Comparison of ENCODE assay signal across 15 cellular contexts in genomic region chr3:137642305-137642704, GRCh38.
DNase-seq lines count a peak whose midpoint lies in the region; ATAC-seq and TF ChIP-seq lines count a peak whose summit lies in the region.
"Had no signal": no experiment of that assay in that cellular context is flagged by ENCODE, and none has a peak within 500 bp of the region (broad histone marks: within the 10 kb centered on the region; RNA-seq: fewer than 3 reads in every experiment).

No MANE protein-coding gene starts in this region.

- H3K9ac ChIP-seq in iPS-20b (ENCODE audit: low read depth, low read length): no peak overlapping the region
- H3K9ac ChIP-seq: BLaER1 treated with 17β-estradiol and CSF1 and Interleukin-3, amounts not matched to agents 10 nM and 100 nM had no signal

- ATAC-seq in GM23338 (peak; percentile 55), sciatic nerve (no peak), GM18861 (IDR thresholded peaks at IDR 0.05; ENCODE audit: unreplicated experiment) (no peak)
- ATAC-seq: GM12878, K562 had no signal

- H3K9me2 ChIP-seq in GM23338 (ENCODE audit: insufficient read depth): no peaks in the 10 kb centered on the region

- no peaks in the 10 kb centered on the region for H3K36me3 Mint-ChIP-seq in GM23338 (ENCODE audit: low read depth)
- no peaks in the 10 kb centered on the region for H3K36me3 Mint-ChIP-seq in brain
- H3K36me3 Mint-ChIP-seq in progenitor cell of endocrine pancreas (ENCODE audit: insufficient read depth): no peaks in the 10 kb centered on the region
- H3K36me3 Mint-ChIP-seq in Calu3 (ENCODE audit: insufficient read depth, unreplicated experiment): no peaks in the 10 kb centered on the region
- H3K36me3 Mint-ChIP-seq: CD4-positive, CD25-positive, alpha-beta regulatory T cell had no signal

- intact Hi-C loops in sciatic nerve (cut with DNase I) (no loop called here), Calu3 (cut with micrococcal nuclease; ENCODE audit: unreplicated experiment) (no loop called here)

- H3K27me3 ChIP-seq in GM23338 (ENCODE audit: insufficient read depth): no peaks in the 10 kb centered on the region
- H3K27me3 ChIP-seq in iPS-20b (ENCODE audit: insufficient read depth, low read length): peaks cover 36% of the 10 kb centered on the region; the same call in 1 of the 2 replicates
- H3K27me3 ChIP-seq: BLaER1 treated with 17β-estradiol and CSF1 and Interleukin-3, amounts not matched to agents 10 nM and 100 nM had no signal

- H3K9me3 ChIP-seq in iPS-20b (ENCODE audit: insufficient read depth, low read depth, low read length): no peaks in the 10 kb centered on the region
- H3K9me3 ChIP-seq: BLaER1 treated with 17β-estradiol and CSF1 and Interleukin-3, amounts not matched to agents 10 nM and 100 nM had no signal

- DNase-seq in GM23338 (ENCODE audit: low spot score): peak; percentile 24
- DNase-seq in progenitor cell of endocrine pancreas (ENCODE audit: low spot score, unreplicated experiment): no peak
- no peak for DNase-seq in sciatic nerve (ENCODE audit: low spot score)
- DNase-seq in Calu3: no peak
- DNase-seq: 8988T; AML-193; CD4-positive, CD25-positive, alpha-beta regulatory T cell; DMS 273 treated with DMSO at 0.1 percent for 48 hours; H7 had no signal

- H3F3A ChIP-seq in GM23338 (replicated peaks; ENCODE audit: low read depth): no peaks in the 10 kb centered on the region

- H3K79me2 ChIP-seq in GM23338 (replicated peaks; ENCODE audit: insufficient read depth): no peaks in the 10 kb centered on the region

- H4K20me1 ChIP-seq in GM23338 (replicated peaks; ENCODE audit: insufficient read depth): no peaks in the 10 kb centered on the region
- H4K20me1 ChIP-seq: BLaER1 treated with 17β-estradiol and CSF1 and Interleukin-3, amounts not matched to agents 10 nM and 100 nM had no signal

- no TSS peak for BruUV-seq in Calu3 (replicated peaks; lab: Mats Ljungman, UMichigan)

- no peak overlapping the region for H3K27ac ChIP-seq in GM23338 (ENCODE audit: low read depth)
- H3K27ac ChIP-seq in iPS-20b (ENCODE audit: low read length): no peak overlapping the region
- H3K27ac ChIP-seq: BLaER1 treated with 17β-estradiol and CSF1 and Interleukin-3, amounts not matched to agents 10 nM and 100 nM had no signal

- H3K4me3 Mint-ChIP-seq in GM23338 (no peak overlapping the region), brain (peak overlapping the region in 3 of 5 experiments; percentile 15 to 61 (median 39)), progenitor cell of endocrine pancreas (ENCODE audit: low read depth) (peak overlapping the region; percentile 6), Calu3 (ENCODE audit: low read depth, unreplicated experiment) (no peak overlapping the region)
- H3K4me3 Mint-ChIP-seq: CD4-positive, CD25-positive, alpha-beta regulatory T cell had no signal

- CTCF ChIA-PET in Calu3 (lab: Charles Lee): no interaction called here

- H3K27ac Mint-ChIP-seq in GM23338: no peak overlapping the region
- H3K27ac Mint-ChIP-seq in brain: peak overlapping the region in 2 of 5 experiments; percentile 33 to 60
- H3K27ac Mint-ChIP-seq in progenitor cell of endocrine pancreas: no peak overlapping the region
- H3K27ac Mint-ChIP-seq in Calu3 (ENCODE audit: unreplicated experiment): no peak overlapping the region
- H3K27ac Mint-ChIP-seq: CD4-positive, CD25-positive, alpha-beta regulatory T cell had no signal

- H3K4me1 Mint-ChIP-seq in GM23338 (peaks cover 34% of the 10 kb centered on the region), brain (peaks cover 27% of the 10 kb centered on the region), progenitor cell of endocrine pancreas (ENCODE audit: low read depth) (peaks cover 22% of the 10 kb centered on the region), Calu3 (ENCODE audit: low read depth, unreplicated experiment) (no peaks in the 10 kb centered on the region)
- H3K4me1 Mint-ChIP-seq: CD4-positive, CD25-positive, alpha-beta regulatory T cell had no signal

- no peaks in the 10 kb centered on the region for H3K36me3 ChIP-seq in GM23338 (ENCODE audit: insufficient read depth)
- H3K36me3 ChIP-seq in iPS-20b (ENCODE audit: insufficient read depth, low read depth, low read length): no peaks in the 10 kb centered on the region
- H3K36me3 ChIP-seq: BLaER1 treated with 17β-estradiol and CSF1 and Interleukin-3, amounts not matched to agents 10 nM and 100 nM had no signal

- peak overlapping the region; percentile 39 for H3K4me3 ChIP-seq in GM23338
- peak overlapping the region; percentile 48; the same call in 1 of the 2 replicates for H3K4me3 ChIP-seq in iPS-20b (ENCODE audit: low read length)
- H3K4me3 ChIP-seq: BLaER1 treated with 17β-estradiol and CSF1 and Interleukin-3, amounts not matched to agents 10 nM and 100 nM; GM12878; K562 had no signal

- H3K9me3 Mint-ChIP-seq in GM23338 (no peaks in the 10 kb centered on the region), brain (peaks cover 0 to 9% (median 0%) of the 10 kb centered on the region in 5 experiments), progenitor cell of endocrine pancreas (ENCODE audit: low read depth) (no peaks in the 10 kb centered on the region), Calu3 (ENCODE audit: low read depth, unreplicated experiment) (no peaks in the 10 kb centered on the region)

- TF ChIP-seq CTCF in GM23338 (conservative IDR thresholded peaks at IDR 0.05; ENCODE audit: low read depth in 2 of 2) (no peak), brain (conservative IDR thresholded peaks at IDR 0.05) (no peak), progenitor cell of endocrine pancreas (IDR thresholded peaks at IDR 0.05; ENCODE audit: unreplicated experiment) (no peak), Calu3 (IDR thresholded peaks at IDR 0.05; ENCODE audit: unreplicated experiment) (no peak)

- H2AFZ ChIP-seq in GM23338: no peak overlapping the region; the same call in 1 of the 2 replicates

- H3K4me1 ChIP-seq in GM23338 (ENCODE audit: insufficient read depth): peaks cover 25% of the 10 kb centered on the region
- H3K4me1 ChIP-seq in iPS-20b (ENCODE audit: insufficient read depth, low read length): peaks cover 12% of the 10 kb centered on the region; the same call in 1 of the 2 replicates

- H3K27me3 Mint-ChIP-seq in GM23338 (ENCODE audit: insufficient read depth, low read depth, poor library complexity) (peaks cover 7% of the 10 kb centered on the region), brain (peaks cover 34% of the 10 kb centered on the region), progenitor cell of endocrine pancreas (peaks cover 48% of the 10 kb centered on the region), Calu3 (ENCODE audit: unreplicated experiment) (no peaks in the 10 kb centered on the region)

- peak overlapping the region; percentile 67 for H3K4me2 ChIP-seq in GM23338
- H3K4me2 ChIP-seq: BLaER1 treated with 17β-estradiol and CSF1 and Interleukin-3, amounts not matched to agents 10 nM and 100 nM had no signal

Comparison
In these comparisons a context has a peak if more than half of its experiments do, and no peak if none do; other contexts are left out.
1. H3K4me3 Mint-ChIP-seq: peak in brain (3 of 5) and progenitor cell of endocrine pancreas (single experiment); none in GM23338 (single experiment) and Calu3 (single experiment).